ENCODE assay signal across 8 cellular contexts in the genomic region with DNA sequence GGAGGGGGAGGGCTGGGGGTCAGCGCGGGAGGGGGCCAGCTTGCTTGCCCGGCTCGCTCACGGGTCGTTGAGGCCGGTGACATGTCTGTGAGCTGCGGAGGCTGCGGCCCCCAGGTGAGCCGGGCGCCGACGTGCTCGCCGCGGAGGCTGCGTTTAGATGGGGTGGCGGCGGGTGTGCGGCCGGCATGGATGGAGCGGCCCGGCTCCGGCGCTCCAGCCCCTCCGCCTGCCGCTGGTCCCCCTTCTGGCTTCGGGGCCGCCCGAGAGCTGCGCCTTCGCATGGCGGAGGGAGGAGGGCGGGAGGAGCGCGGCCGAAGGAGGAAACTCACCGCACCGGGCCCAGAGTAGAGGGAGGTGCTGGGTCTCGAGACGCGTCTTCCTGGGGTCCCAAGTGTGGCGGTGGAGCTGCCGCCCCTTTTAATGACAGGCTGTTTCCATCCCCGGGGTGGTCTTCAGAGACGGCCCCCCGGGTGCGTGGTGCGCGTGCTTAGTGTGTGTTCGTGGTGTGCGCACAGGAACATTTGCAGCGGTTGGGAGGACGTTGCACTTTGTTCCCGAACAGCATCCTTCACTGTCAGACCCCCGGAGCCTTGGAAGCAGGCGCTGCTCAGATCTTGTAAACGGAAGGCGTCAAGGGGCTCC. TPM values are rescaled to one million over a fixed set of nuclear protein-coding genes. Genes with fewer than 3 reads are reported as not detected.
A peak's percentile ranks its signal among the peaks of the same experiment; 100 is the strongest.
DNase-seq lines count a peak whose midpoint lies in the region; ATAC-seq and TF ChIP-seq lines count a peak whose summit lies in the region.

A gene with protein sequence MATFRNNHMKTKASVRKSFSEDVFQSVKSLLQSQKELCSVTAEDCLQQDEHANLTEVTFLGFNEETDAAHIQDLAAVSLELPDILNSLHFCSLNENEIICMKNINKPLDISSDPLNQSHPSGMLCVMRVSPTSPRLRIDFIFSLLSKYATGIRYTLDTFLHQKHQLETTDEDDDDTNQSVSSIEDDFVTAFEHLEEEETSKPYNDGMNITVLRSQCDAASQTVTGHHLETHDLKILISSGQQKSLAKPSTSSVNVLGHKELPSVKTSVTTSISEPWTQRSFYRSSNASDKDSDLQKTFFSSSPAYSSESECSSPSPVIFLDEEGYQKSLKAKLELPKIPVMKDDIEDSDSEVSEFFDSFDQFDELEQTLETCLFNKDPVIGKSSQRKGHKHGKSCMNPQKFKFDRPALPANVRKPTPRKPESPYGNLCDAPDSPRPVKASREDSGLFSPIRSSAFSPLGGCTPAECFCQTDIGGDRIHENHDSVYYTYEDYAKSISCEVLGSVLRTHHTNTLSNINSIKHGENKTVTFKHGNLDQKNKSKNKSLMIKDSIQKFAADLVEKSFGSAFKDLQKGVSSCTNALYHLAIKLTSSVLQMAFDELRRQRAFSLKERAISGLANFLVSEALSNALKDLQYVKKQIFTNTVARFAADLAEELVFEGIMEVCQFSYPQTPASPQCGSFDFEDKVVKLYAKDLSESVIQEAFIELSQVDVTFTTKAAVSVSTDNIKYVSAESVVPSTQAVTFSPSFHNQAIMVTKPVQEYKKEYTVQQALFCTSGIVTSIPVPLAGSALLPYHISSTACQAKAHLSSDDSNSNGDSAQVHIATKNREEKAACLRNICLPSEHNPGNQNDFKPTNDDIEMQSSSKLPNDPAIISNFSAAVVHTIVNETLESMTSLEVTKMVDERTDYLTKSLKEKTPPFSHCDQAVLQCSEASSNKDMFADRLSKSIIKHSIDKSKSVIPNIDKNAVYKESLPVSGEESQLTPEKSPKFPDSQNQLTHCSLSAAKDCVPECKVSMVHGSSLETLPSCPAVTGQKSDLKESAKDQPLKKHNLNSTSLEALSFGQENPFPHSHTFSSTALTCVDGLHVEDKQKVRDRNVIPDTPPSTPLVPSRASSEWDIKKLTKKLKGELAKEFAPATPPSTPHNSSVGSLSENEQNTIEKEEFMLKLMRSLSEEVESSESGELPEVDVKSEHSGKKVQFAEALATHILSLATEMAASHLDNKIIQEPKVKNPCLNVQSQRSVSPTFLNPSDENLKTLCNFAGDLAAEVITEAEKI (N-terminal part only) (plus strand): TSS at position 38 of the 642 bp plus-strand sequence. CDS start 14,197 bp downstream, outside the sequence.

- H3K4me1 Mint-ChIP-seq in CD4-positive, alpha-beta memory T cell = peaks cover 37 to 67% (median 50%) of the 10 kb centered on the region in 4 donors

- peak within 1 kb of the TSS; percentile 82 to 93 for H3K4me3 ChIP-seq in CD4-positive, alpha-beta memory T cell (ENCODE audit: low read length in 2 of 2)
- H3K4me3 ChIP-seq in adrenal gland = peak within 1 kb of the TSS; percentile 27 to 90 (median 56)
- peak within 1 kb of the TSS; percentile 94 to 96 for H3K4me3 ChIP-seq in right atrium auricular region
- peak within 1 kb of the TSS; percentile 91 for H3K4me3 ChIP-seq in rectal smooth muscle tissue (ENCODE audit: low read length)

- no peaks in the 10 kb centered on the region for H3K27me3 Mint-ChIP-seq in CD4-positive, alpha-beta memory T cell

- H3K27ac ChIP-seq in CD4-positive, alpha-beta memory T cell (ENCODE audit: low read depth, low read length) = peak within 1 kb of the TSS; percentile 94
- peak within 1 kb of the TSS; percentile 23 to 93 (median 84) for H3K27ac ChIP-seq in adrenal gland
- H3K27ac ChIP-seq in right atrium auricular region = peak within 1 kb of the TSS; percentile 87 to 91
- peak within 1 kb of the TSS; percentile 92 for H3K27ac ChIP-seq in rectal smooth muscle tissue (ENCODE audit: low read depth, low read length)

- POLR2A ChIA-PET in CD4-positive, alpha-beta memory T cell (lab: Charles Lee; ENCODE audit: partially characterized antibody) = interaction anchor here (0.7 to 2.7 kb wide), 19 partner anchors 16 to 1212 kb away, joined by 3 to 19 read pairs (median 3); a partner anchor contains a TSS

- CTCF ChIA-PET in CD4-positive, alpha-beta memory T cell (lab: Charles Lee; ENCODE audit: partially characterized antibody) = interaction anchor here (1.0 to 1.1 kb wide), 4 partner anchors 11 to 301 kb away, joined by 3 to 5 read pairs (median 3); no protein-coding TSS in a partner anchor

- H3K36me3 ChIP-seq in CD4-positive, alpha-beta memory T cell (ENCODE audit: insufficient read depth, low read length) = no peaks in the 10 kb centered on the region
- H3K36me3 ChIP-seq in adrenal gland (replicated peaks in 1 of 2) = no peaks in the 10 kb centered on the region
- H3K36me3 ChIP-seq in right atrium auricular region = no peaks in the 10 kb centered on the region
- H3K36me3 ChIP-seq in rectal smooth muscle tissue (ENCODE audit: control insufficient read depth, insufficient read depth, low read length) = no peaks in the 10 kb centered on the region

- no peaks in the 10 kb centered on the region for H3K9me3 Mint-ChIP-seq in CD4-positive, alpha-beta memory T cell

- TF ChIP-seq POLR2A in adrenal gland (IDR thresholded peaks at IDR 0.05) = peak in 1 of 2 donors; percentile 37

- WGBS in adrenal gland, 4 donors = 0 to 1% (median 0%) methylated on average over 2 to 59 of the region's 59 CpGs

- peaks cover 0 to 6% of the 10 kb centered on the region in 2 donors for H3K36me3 Mint-ChIP-seq in CD4-positive, alpha-beta memory T cell

- TF ChIP-seq CTCF in adrenal gland (IDR thresholded peaks at IDR 0.05) (no peak), right atrium auricular region (IDR thresholded peaks at IDR 0.05) (no peak)

- DNase-seq in CD4-positive, alpha-beta memory T cell = peak in 2 of 5 donors; percentile 51 to 61
- DNase-seq in adrenal gland (peak in 6 of 7 donors; percentile 38 to 72 (median 50)), right atrium auricular region (ENCODE audit: low spot score) (peak; percentile 63), OCI-M2 (lab: John Stamatoyannopoulos, UW; ENCODE audit: unreplicated experiment) (no peak)

- H3K27me3 ChIP-seq in CD4-positive, alpha-beta memory T cell (ENCODE audit: insufficient read depth, low read length) = no peaks in the 10 kb centered on the region
- H3K27me3 ChIP-seq in adrenal gland (no peaks in the 10 kb centered on the region), right atrium auricular region (no peaks in the 10 kb centered on the region), rectal smooth muscle tissue (ENCODE audit: control insufficient read depth, insufficient read depth, low read length) (no peaks in the 10 kb centered on the region)

- no peaks in the 10 kb centered on the region for H3K9me3 ChIP-seq in CD4-positive, alpha-beta memory T cell (ENCODE audit: control insufficient read depth in 1 of 2, low read length in 2 of 2)
- H3K9me3 ChIP-seq in adrenal gland (replicated peaks in 1 of 3) = no peaks in the 10 kb centered on the region
- H3K9me3 ChIP-seq in right atrium auricular region = no peaks in the 10 kb centered on the region

- intact Hi-C loops in CD4-positive, alpha-beta memory T cell (cut with micrococcal nuclease) = loop anchor here (1.0 to 10.0 kb wide), 8 partner anchors 83 to 1210 kb away; a partner anchor contains a TSS
- intact Hi-C loops in adrenal gland (cut with DNase I) = no loop called here

- peak within 1 kb of the TSS; percentile 42 for H3K9ac ChIP-seq in rectal smooth muscle tissue (ENCODE audit: low read length)

- H3K4me3 Mint-ChIP-seq in CD4-positive, alpha-beta memory T cell = peak within 1 kb of the TSS; percentile 93 to 99 (median 97)

- peak; percentile 20 for ATAC-seq in GM19372 (IDR thresholded peaks at IDR 0.05; ENCODE audit: low read depth, unreplicated experiment)
- ATAC-seq in HG03520 (IDR thresholded peaks at IDR 0.05; ENCODE audit: unreplicated experiment) = peak; percentile 21
- ATAC-seq in SK-N-SH treated with all-trans-retinoic acid at 6 μM for 48 hours = peak; percentile 67

- H3K27ac Mint-ChIP-seq in CD4-positive, alpha-beta memory T cell = peak within 1 kb of the TSS; percentile 98 to 99 (median 98)

- peaks cover 54% of the 10 kb centered on the region for H3K4me1 ChIP-seq in CD4-positive, alpha-beta memory T cell (ENCODE audit: insufficient read depth, low read length)
- peaks cover 6 to 24% of the 10 kb centered on the region in 2 donors for H3K4me1 ChIP-seq in adrenal gland (replicated peaks in 1 of 2)
- peaks cover 0 to 17% of the 10 kb centered on the region in 2 donors for H3K4me1 ChIP-seq in right atrium auricular region
- peaks cover 3% of the 10 kb centered on the region for H3K4me1 ChIP-seq in rectal smooth muscle tissue (ENCODE audit: control insufficient read depth, insufficient read depth, low read length)

TF ChIP-seq in SK-N-SH treated with all-trans-retinoic acid at 6 μM for 48 hours, 23 proteins besides CTCF, POLR2A, EP300 and RAD21 (continues in another document):
- TF ChIP-seq ZFP3 (CRISPR knock-in tag; IDR thresholded peaks at IDR 0.05) = no peak
- TF ChIP-seq ZFP30 (CRISPR knock-in tag; IDR thresholded peaks at IDR 0.05) = no peak
- TF ChIP-seq TOX (CRISPR knock-in tag; IDR thresholded peaks at IDR 0.05; ENCODE audit: borderline replicate concordance) = no peak
- TF ChIP-seq RARB (CRISPR knock-in tag; IDR thresholded peaks at IDR 0.05) = no peak
- TF ChIP-seq, protein P1, sequence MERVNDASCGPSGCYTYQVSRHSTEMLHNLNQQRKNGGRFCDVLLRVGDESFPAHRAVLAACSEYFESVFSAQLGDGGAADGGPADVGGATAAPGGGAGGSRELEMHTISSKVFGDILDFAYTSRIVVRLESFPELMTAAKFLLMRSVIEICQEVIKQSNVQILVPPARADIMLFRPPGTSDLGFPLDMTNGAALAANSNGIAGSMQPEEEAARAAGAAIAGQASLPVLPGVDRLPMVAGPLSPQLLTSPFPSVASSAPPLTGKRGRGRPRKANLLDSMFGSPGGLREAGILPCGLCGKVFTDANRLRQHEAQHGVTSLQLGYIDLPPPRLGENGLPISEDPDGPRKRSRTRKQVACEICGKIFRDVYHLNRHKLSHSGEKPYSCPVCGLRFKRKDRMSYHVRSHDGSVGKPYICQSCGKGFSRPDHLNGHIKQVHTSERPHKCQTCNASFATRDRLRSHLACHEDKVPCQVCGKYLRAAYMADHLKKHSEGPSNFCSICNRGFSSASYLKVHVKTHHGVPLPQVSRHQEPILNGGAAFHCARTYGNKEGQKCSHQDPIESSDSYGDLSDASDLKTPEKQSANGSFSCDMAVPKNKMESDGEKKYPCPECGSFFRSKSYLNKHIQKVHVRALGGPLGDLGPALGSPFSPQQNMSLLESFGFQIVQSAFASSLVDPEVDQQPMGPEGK (CRISPR knock-in tag; IDR thresholded peaks at IDR 0.05; ENCODE audit: borderline replicate concordance) = 0 out of 2 replicates have a peak, but pooled peaks have one; percentile 52

RNA-seq across cellular contexts. Expression of the gene that starts here (rescaled TPM):
- total RNA-seq in CD4-positive, alpha-beta memory T cell = 10 to 100 TPM; 40.6 to 42.6 TPM
- polyA plus RNA-seq in CD4-positive, alpha-beta memory T cell = 1 to 10 TPM; 2.7 to 4.0 TPM
- 10 to 100 TPM; 20.8 to 42.2 (median 35.1) TPM for total RNA-seq in adrenal gland
- 10 to 100 TPM in 1 of 3 donors, 1 to 10 TPM in 2; 5.0 to 22.9 (median 5.6) TPM for polyA plus RNA-seq in adrenal gland
- 10 to 100 TPM; 24.2 to 30.4 TPM for total RNA-seq in right atrium auricular region
